In genomic region chr9:128937310-128938165, GRCh38 we compare ENCODE assay signal across 14 cellular contexts. TPM values are rescaled to one million over a fixed set of nuclear protein-coding genes. Genes with fewer than 3 reads are reported as not detected.
"Had no signal": no experiment of that assay in that cellular context is flagged by ENCODE, and none has a peak within 500 bp of the region (broad histone marks: within the 10 kb centered on the region; RNA-seq: fewer than 3 reads in every experiment).

No MANE protein-coding gene starts in this region.

- H3K4me3 ChIP-seq: gastroesophageal sphincter, heart right ventricle, mucosa of descending colon, pancreas, tibial artery, uterus had no signal

- H3K27me3 ChIP-seq: gastroesophageal sphincter, heart right ventricle, pancreas, tibial artery, uterus had no signal

- H3K4me1 ChIP-seq: pancreas, tibial artery, uterus had no signal

- H3K36me3 ChIP-seq: pancreas, uterus had no signal

- H3K9me3 ChIP-seq: gastroesophageal sphincter, heart right ventricle, mucosa of descending colon, pancreas, tibial artery, uterus had no signal

- H3K27ac ChIP-seq: gastroesophageal sphincter, heart right ventricle, pancreas, tibial artery, uterus had no signal

- DNase-seq: activated CD4-positive, alpha-beta T cell treated with anti-CD3 and anti-CD28 coated beads, Interleukin-2, amount 10 ng/mL, durations not matched to agents 7 days and 5 days; activated naive CD4-positive, alpha-beta T cell treated with Interleukin-2 at 50 U/mL for 16 hours; effector memory CD4-positive, alpha-beta T cell; heart right ventricle; naive thymus-derived CD4-positive, alpha-beta T cell; stimulated activated CD4-positive, alpha-beta T cell treated with anti-CD3 and anti-CD28 coated beads, Interleukin-15, amount 100 ng/mL, for 24 hours; stimulated activated CD4-positive, alpha-beta T cell treated with anti-CD3 and anti-CD28 coated beads, Interleukin-4, amount 100 ng/mL, for 1 hour; stimulated activated naive CD4-positive, alpha-beta T cell had no signal

RNA-seq across cellular contexts. Expression of gene PHYHD1, which starts 16.8 kb away (rescaled TPM):
- total RNA-seq: activated CD8-positive, alpha-beta memory T cell treated with anti-CD3 and anti-CD28 coated beads for 36 hours had no signal
